1 cellular context compared by ENCODE assay signal in genomic region chr1:45205910-45206721, GRCh38.
TF ChIP-seq lines count a peak whose summit lies in the region.

TSS of gene ZSWIM5 (minus strand) at chr1:45206605. CDS start at chr1:45206350, 255 bp downstream.

TF ChIP-seq in HepG2, 621 proteins besides CTCF, POLR2A, EP300 and RAD21 (continued from another document and continues in another):
- TF ChIP-seq, protein P1, sequence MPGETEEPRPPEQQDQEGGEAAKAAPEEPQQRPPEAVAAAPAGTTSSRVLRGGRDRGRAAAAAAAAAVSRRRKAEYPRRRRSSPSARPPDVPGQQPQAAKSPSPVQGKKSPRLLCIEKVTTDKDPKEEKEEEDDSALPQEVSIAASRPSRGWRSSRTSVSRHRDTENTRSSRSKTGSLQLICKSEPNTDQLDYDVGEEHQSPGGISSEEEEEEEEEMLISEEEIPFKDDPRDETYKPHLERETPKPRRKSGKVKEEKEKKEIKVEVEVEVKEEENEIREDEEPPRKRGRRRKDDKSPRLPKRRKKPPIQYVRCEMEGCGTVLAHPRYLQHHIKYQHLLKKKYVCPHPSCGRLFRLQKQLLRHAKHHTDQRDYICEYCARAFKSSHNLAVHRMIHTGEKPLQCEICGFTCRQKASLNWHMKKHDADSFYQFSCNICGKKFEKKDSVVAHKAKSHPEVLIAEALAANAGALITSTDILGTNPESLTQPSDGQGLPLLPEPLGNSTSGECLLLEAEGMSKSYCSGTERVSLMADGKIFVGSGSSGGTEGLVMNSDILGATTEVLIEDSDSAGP (CRISPR knock-in tag; IDR thresholded peaks at IDR 0.05; ENCODE audit: borderline replicate concordance): peak; percentile 56; the same call in 1 of the 2 replicates
- TF ChIP-seq LCORL (IDR thresholded peaks at IDR 0.05) (no peak), LCORL (CRISPR knock-in tag; IDR thresholded peaks at IDR 0.05) (no peak), NONO (IDR thresholded peaks at IDR 0.05) (no peak), NONO (CRISPR knock-in tag; conservative IDR thresholded peaks at IDR 0.05) (0 out of 2 replicates have a peak, but pooled peaks have one; percentile 38), ZNF639 (CRISPR knock-in tag; conservative IDR thresholded peaks at IDR 0.05) (peak; percentile 46; the same call in 1 of the 2 replicates), ZNF362 (CRISPR knock-in tag; IDR thresholded peaks at IDR 0.05; ENCODE audit: borderline replicate concordance) (no peak), ZBTB1 (CRISPR knock-in tag; IDR thresholded peaks at IDR 0.05; ENCODE audit: borderline replicate concordance) (no peak), SYNCRIP (IDR thresholded peaks at IDR 0.05; ENCODE audit: insufficient read depth, low read depth, low read length) (no peak), TAF15 (IDR thresholded peaks at IDR 0.05; ENCODE audit: low read depth, low read length, poor library complexity, severe bottlenecking) (peak; percentile 39), GABPB1 (CRISPR knock-in tag; IDR thresholded peaks at IDR 0.05) (peak; percentile 68; the same call in 1 of the 2 replicates), SMARCE1 (IDR thresholded peaks at IDR 0.05; ENCODE audit: borderline replicate concordance) (no peak), ZNF746 (CRISPR knock-in tag; IDR thresholded peaks at IDR 0.05) (no peak), DDIT3 (CRISPR knock-in tag; IDR thresholded peaks at IDR 0.05) (no peak), ZNF326 (CRISPR knock-in tag; IDR thresholded peaks at IDR 0.05; ENCODE audit: borderline replicate concordance) (no peak), MXD4 (CRISPR knock-in tag; IDR thresholded peaks at IDR 0.05) (peak; percentile 34; the same call in 1 of the 2 replicates), MIER3 (CRISPR knock-in tag; IDR thresholded peaks at IDR 0.05; ENCODE audit: borderline replicate concordance) (no peak), ZNF747 (CRISPR knock-in tag; IDR thresholded peaks at IDR 0.05; ENCODE audit: borderline replicate concordance) (0 out of 2 replicates have a peak, but pooled peaks have one; percentile 20), HDAC6 (IDR thresholded peaks at IDR 0.05; ENCODE audit: low read depth, low read length) (no peak), MIER2 (CRISPR knock-in tag; IDR thresholded peaks at IDR 0.05) (no peak), PTBP1 (IDR thresholded peaks at IDR 0.05; ENCODE audit: low read depth, low read length, poor library complexity, severe bottlenecking) (no peak), TAF1 (CRISPR knock-in tag; IDR thresholded peaks at IDR 0.05) (peak; percentile 92), ZNF350 (CRISPR knock-in tag; IDR thresholded peaks at IDR 0.05; ENCODE audit: borderline replicate concordance, low read depth) (no peak), JUNB (CRISPR knock-in tag; IDR thresholded peaks at IDR 0.05; ENCODE audit: borderline replicate concordance) (no peak), ZNF34 (CRISPR knock-in tag; IDR thresholded peaks at IDR 0.05; ENCODE audit: borderline replicate concordance) (no peak), ZMAT3 (CRISPR knock-in tag; conservative IDR thresholded peaks at IDR 0.05) (no peak), NFAT5 (CRISPR knock-in tag; IDR thresholded peaks at IDR 0.05) (no peak), IRX3 (CRISPR knock-in tag; IDR thresholded peaks at IDR 0.05; ENCODE audit: borderline replicate concordance, low read depth) (peak; percentile 58; the same call in 1 of the 2 replicates), ZNF496 (CRISPR knock-in tag; IDR thresholded peaks at IDR 0.05; ENCODE audit: insufficient replicate concordance) (no peak), NR2F6 (IDR thresholded peaks at IDR 0.05) (no peak), NR2F6 (CRISPR knock-in tag; IDR thresholded peaks at IDR 0.05) (no peak), HNRNPH1 (optimal IDR thresholded peaks at IDR 0.05; ENCODE audit: low read depth, low read length) (no peak), JARID2 (CRISPR knock-in tag; IDR thresholded peaks at IDR 0.05; ENCODE audit: insufficient replicate concordance) (no peak), MYC (CRISPR knock-in tag; IDR thresholded peaks at IDR 0.05; ENCODE audit: borderline replicate concordance) (peak; percentile 39; the same call in 1 of the 2 replicates), DZIP1 (CRISPR knock-in tag; IDR thresholded peaks at IDR 0.05) (0 out of 2 replicates have a peak, but pooled peaks have one; percentile 71), ETV5 (CRISPR knock-in tag; IDR thresholded peaks at IDR 0.05; ENCODE audit: borderline replicate concordance) (no peak), ZNF709 (CRISPR knock-in tag; IDR thresholded peaks at IDR 0.05) (no peak), GTF2F1 (IDR thresholded peaks at IDR 0.05; ENCODE audit: low read length) (no peak), POGK (CRISPR knock-in tag; conservative IDR thresholded peaks at IDR 0.05) (no peak; the same call in 1 of the 2 replicates), CREB1 (IDR thresholded peaks at IDR 0.05) (no peak), CREB1 (CRISPR knock-in tag; IDR thresholded peaks at IDR 0.05) (no peak), FOXA3 (CRISPR knock-in tag; IDR thresholded peaks at IDR 0.05) (peak; percentile 6; the same call in 1 of the 2 replicates), ZBTB3 (CRISPR knock-in tag; IDR thresholded peaks at IDR 0.05; ENCODE audit: borderline replicate concordance, low read depth) (no peak), ZNF569 (CRISPR knock-in tag; IDR thresholded peaks at IDR 0.05; ENCODE audit: borderline replicate concordance) (no peak), ZBTB21 (CRISPR knock-in tag; IDR thresholded peaks at IDR 0.05) (no peak)
- TF ChIP-seq, protein P2, sequence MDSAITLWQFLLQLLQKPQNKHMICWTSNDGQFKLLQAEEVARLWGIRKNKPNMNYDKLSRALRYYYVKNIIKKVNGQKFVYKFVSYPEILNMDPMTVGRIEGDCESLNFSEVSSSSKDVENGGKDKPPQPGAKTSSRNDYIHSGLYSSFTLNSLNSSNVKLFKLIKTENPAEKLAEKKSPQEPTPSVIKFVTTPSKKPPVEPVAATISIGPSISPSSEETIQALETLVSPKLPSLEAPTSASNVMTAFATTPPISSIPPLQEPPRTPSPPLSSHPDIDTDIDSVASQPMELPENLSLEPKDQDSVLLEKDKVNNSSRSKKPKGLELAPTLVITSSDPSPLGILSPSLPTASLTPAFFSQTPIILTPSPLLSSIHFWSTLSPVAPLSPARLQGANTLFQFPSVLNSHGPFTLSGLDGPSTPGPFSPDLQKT (CRISPR knock-in tag; IDR thresholded peaks at IDR 0.05; ENCODE audit: borderline replicate concordance): no peak
- TF ChIP-seq, protein P3, sequence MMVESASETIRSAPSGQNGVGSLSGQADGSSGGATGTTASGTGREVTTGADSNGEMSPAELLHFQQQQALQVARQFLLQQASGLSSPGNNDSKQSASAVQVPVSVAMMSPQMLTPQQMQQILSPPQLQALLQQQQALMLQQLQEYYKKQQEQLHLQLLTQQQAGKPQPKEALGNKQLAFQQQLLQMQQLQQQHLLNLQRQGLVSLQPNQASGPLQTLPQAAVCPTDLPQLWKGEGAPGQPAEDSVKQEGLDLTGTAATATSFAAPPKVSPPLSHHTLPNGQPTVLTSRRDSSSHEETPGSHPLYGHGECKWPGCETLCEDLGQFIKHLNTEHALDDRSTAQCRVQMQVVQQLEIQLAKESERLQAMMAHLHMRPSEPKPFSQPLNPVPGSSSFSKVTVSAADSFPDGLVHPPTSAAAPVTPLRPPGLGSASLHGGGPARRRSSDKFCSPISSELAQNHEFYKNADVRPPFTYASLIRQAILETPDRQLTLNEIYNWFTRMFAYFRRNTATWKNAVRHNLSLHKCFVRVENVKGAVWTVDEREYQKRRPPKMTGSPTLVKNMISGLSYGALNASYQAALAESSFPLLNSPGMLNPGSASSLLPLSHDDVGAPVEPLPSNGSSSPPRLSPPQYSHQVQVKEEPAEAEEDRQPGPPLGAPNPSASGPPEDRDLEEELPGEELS (CRISPR knock-in tag; IDR thresholded peaks at IDR 0.05): no peak
